Comparison of ENCODE assay signal across 28 cellular contexts in the genomic region with DNA sequence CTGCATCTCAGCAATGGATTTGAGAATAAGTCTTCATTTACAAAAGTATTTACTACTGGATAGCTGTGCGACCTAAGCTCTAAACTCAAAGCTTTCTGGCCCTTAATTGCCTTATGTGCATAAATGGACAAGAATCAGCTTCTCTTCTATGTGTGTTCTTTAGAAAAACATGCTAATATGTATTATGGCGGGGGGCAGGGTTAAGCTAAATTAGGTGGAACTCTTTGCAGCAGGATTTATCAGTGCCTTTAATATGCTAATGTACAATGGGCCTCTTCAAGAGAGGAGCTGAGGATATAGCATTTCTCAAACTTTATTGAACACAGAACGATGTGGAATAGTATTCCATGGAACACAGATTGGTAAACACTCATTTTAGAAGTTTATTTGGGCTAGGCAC. TPM values are rescaled to one million over a fixed set of nuclear protein-coding genes. Genes with fewer than 3 reads are reported as not detected.
"Had no signal": no experiment of that assay in that cellular context is flagged by ENCODE, and none has a peak within 500 bp of the region (broad histone marks: within the 10 kb centered on the region; RNA-seq: fewer than 3 reads in every experiment).

No MANE protein-coding gene starts in this region.

- H3K27me3 ChIP-seq: breast epithelium, pancreas, right lobe of liver, suprapubic skin, uterus had no signal

- ATAC-seq: activated CD4-positive, alpha-beta T cell treated with anti-CD3 and anti-CD28 coated beads for 36 hours; activated CD8-positive, alpha-beta memory T cell treated with anti-CD3 and anti-CD28 coated beads, Interleukin-2, amount 10 ng/mL, durations not matched to agents 7 days and 5 days; activated CD8-positive, alpha-beta T cell treated with anti-CD3 and anti-CD28 coated beads, Interleukin-2, amount 10 ng/mL, durations not matched to agents 7 days and 5 days; activated naive CD8-positive, alpha-beta T cell treated with anti-CD3 and anti-CD28 coated beads, Interleukin-2, amount 50 U/mL, for 24 hours; naive thymus-derived CD4-positive, alpha-beta T cell had no signal

- H3K36me3 ChIP-seq: breast epithelium, pancreas, right lobe of liver, suprapubic skin, uterus had no signal

- H3K9me3 ChIP-seq: breast epithelium, pancreas, right lobe of liver, suprapubic skin, uterus had no signal

- H3K36me3 Mint-ChIP-seq: activated CD8-positive, alpha-beta memory T cell treated with anti-CD3 and anti-CD28 coated beads, Interleukin-2, amount 10 ng/mL, durations not matched to agents 7 days and 5 days; activated naive CD4-positive, alpha-beta T cell treated with anti-CD3 and anti-CD28 coated beads, Interleukin-2, amount 50 U/mL, for 24 hours; immature natural killer cell; mesothelial cell of epicardium; type B pancreatic cell had no signal

- H3K27me3 Mint-ChIP-seq: activated CD4-positive, alpha-beta T cell treated with anti-CD3 and anti-CD28 coated beads for 36 hours; activated naive CD4-positive, alpha-beta T cell treated with anti-CD3 and anti-CD28 coated beads, Interleukin-2, amount 50 U/mL, for 24 hours; central memory CD8-positive, alpha-beta T cell; type B pancreatic cell had no signal

- H3K27ac Mint-ChIP-seq: activated CD4-positive, alpha-beta T cell treated with anti-CD3 and anti-CD28 coated beads for 36 hours; activated CD8-positive, alpha-beta memory T cell treated with anti-CD3 and anti-CD28 coated beads, Interleukin-2, amount 10 ng/mL, durations not matched to agents 7 days and 5 days; activated CD8-positive, alpha-beta T cell treated with anti-CD3 and anti-CD28 coated beads, Interleukin-2, amount 10 ng/mL, durations not matched to agents 7 days and 5 days; activated naive CD4-positive, alpha-beta T cell treated with anti-CD3 and anti-CD28 coated beads, Interleukin-2, amount 50 U/mL, for 24 hours; activated naive CD8-positive, alpha-beta T cell treated with anti-CD3 and anti-CD28 coated beads, Interleukin-2, amount 50 U/mL, for 24 hours; activated T-helper 2 cell treated with anti-CD3 and anti-CD28 coated beads, Interferon-gamma antibody, Interleukin-2, Interleukin-4, amounts not matched to agents 10 μg/mL and 5 μg/mL and 100 μg/mL, durations not matched to agents 14 hours and 24 hours and 36 hours; dendritic cell treated with granulocyte-macrophage colony-stimulating factor and Interleukin-4, amounts not matched to agents 40 ng/mL and 50 ng/mL, for 4 days; immature natural killer cell; mesothelial cell of epicardium; naive thymus-derived CD4-positive, alpha-beta T cell; stimulated activated naive CD8-positive, alpha-beta T cell treated with anti-CD3 and anti-CD28 coated beads, Interleukin-15, Interleukin-2, amounts not matched to agents 100 ng/mL and 50 ng/mL, for 24 hours; type B pancreatic cell had no signal

- DNase-seq: activated CD4-positive, alpha-beta T cell treated with anti-CD3 and anti-CD28 coated beads for 36 hours; activated CD4-positive, CD25-positive, alpha-beta regulatory T cell; activated CD8-positive, alpha-beta T cell treated with anti-CD3 and anti-CD28 coated beads, Interleukin-2, amount 10 ng/mL, durations not matched to agents 7 days and 5 days; activated naive CD8-positive, alpha-beta T cell treated with anti-CD3 and anti-CD28 coated beads, Interleukin-2, amount 50 U/mL, for 24 hours; activated T-cell treated with anti-CD3 and anti-CD28 coated beads, Interleukin-2, amount 50 U/mL, for 48 hours; effector CD4-positive, alpha-beta T cell; immature natural killer cell; kidney; naive thymus-derived CD4-positive, alpha-beta T cell; right lobe of liver; stimulated activated CD4-positive, alpha-beta T cell treated with anti-CD3 and anti-CD28 coated beads, Interleukin-12 subunit alpha, Interleukin-12 subunit beta, amount 100 ng/mL, for 4 hours; stimulated activated CD4-positive, alpha-beta T cell treated with anti-CD3 and anti-CD28 coated beads, Interleukin-4, amount 100 ng/mL, for 1 hour had no signal

- H3K4me1 Mint-ChIP-seq: activated CD4-positive, alpha-beta T cell treated with anti-CD3 and anti-CD28 coated beads for 36 hours; activated naive CD4-positive, alpha-beta T cell treated with anti-CD3 and anti-CD28 coated beads, Interleukin-2, amount 50 U/mL, for 24 hours; activated naive CD8-positive, alpha-beta T cell treated with anti-CD3 and anti-CD28 coated beads, Interleukin-2, amount 50 U/mL, for 24 hours had no signal

- H3K4me3 Mint-ChIP-seq: activated CD4-positive, alpha-beta T cell treated with anti-CD3 and anti-CD28 coated beads for 36 hours; activated CD8-positive, alpha-beta memory T cell treated with anti-CD3 and anti-CD28 coated beads, Interleukin-2, amount 10 ng/mL, durations not matched to agents 7 days and 5 days; activated CD8-positive, alpha-beta T cell treated with anti-CD3 and anti-CD28 coated beads, Interleukin-2, amount 10 ng/mL, durations not matched to agents 7 days and 5 days; activated naive CD4-positive, alpha-beta T cell treated with anti-CD3 and anti-CD28 coated beads, Interleukin-2, amount 50 U/mL, for 24 hours; activated naive CD8-positive, alpha-beta T cell treated with anti-CD3 and anti-CD28 coated beads, Interleukin-2, amount 50 U/mL, for 24 hours; central memory CD8-positive, alpha-beta T cell; dendritic cell treated with granulocyte-macrophage colony-stimulating factor and Interleukin-4, amounts not matched to agents 40 ng/mL and 50 ng/mL, for 4 days; immature natural killer cell; mesothelial cell of epicardium; naive thymus-derived CD4-positive, alpha-beta T cell; stimulated activated naive CD8-positive, alpha-beta T cell treated with anti-CD3 and anti-CD28 coated beads, Interleukin-15, Interleukin-2, amounts not matched to agents 100 ng/mL and 50 ng/mL, for 24 hours; type B pancreatic cell had no signal

- H3K4me3 ChIP-seq: breast epithelium, pancreas, right lobe of liver, skin epidermis, suprapubic skin, uterus had no signal

- H3K4me1 ChIP-seq: breast epithelium, pancreas, right lobe of liver, uterus had no signal

- H3K9me3 Mint-ChIP-seq: activated naive CD4-positive, alpha-beta T cell treated with anti-CD3 and anti-CD28 coated beads, Interleukin-2, amount 50 U/mL, for 24 hours; activated naive CD8-positive, alpha-beta T cell treated with anti-CD3 and anti-CD28 coated beads, Interleukin-2, amount 50 U/mL, for 24 hours; activated T-helper 2 cell treated with anti-CD3 and anti-CD28 coated beads, Interferon-gamma antibody, Interleukin-2, Interleukin-4, amounts not matched to agents 10 μg/mL and 5 μg/mL and 100 μg/mL, durations not matched to agents 14 hours and 24 hours and 36 hours; central memory CD8-positive, alpha-beta T cell; dendritic cell treated with granulocyte-macrophage colony-stimulating factor and Interleukin-4, amounts not matched to agents 40 ng/mL and 50 ng/mL, for 4 days; mesothelial cell of epicardium; naive thymus-derived CD4-positive, alpha-beta T cell; stimulated activated naive CD8-positive, alpha-beta T cell treated with anti-CD3 and anti-CD28 coated beads, Interleukin-15, Interleukin-2, amounts not matched to agents 100 ng/mL and 50 ng/mL, for 24 hours; type B pancreatic cell had no signal

- H3K27ac ChIP-seq: epithelial cell of prostate, pancreas, right lobe of liver had no signal

RNA-seq across cellular contexts. Expression of gene NIPAL4, which starts 10.0 kb away (rescaled TPM):
- total RNA-seq: activated CD8-positive, alpha-beta T cell treated with anti-CD3 and anti-CD28 coated beads, Interleukin-2, amount 10 ng/mL, durations not matched to agents 7 days and 5 days; kidney; pancreas; pulmonary artery endothelial cell had no signal
- polyA plus RNA-seq: immature natural killer cell; naive thymus-derived CD4-positive, alpha-beta T cell; neural cell had no signal
